Comparison of ENCODE assay signal across 8 cellular contexts in the genomic region with DNA sequence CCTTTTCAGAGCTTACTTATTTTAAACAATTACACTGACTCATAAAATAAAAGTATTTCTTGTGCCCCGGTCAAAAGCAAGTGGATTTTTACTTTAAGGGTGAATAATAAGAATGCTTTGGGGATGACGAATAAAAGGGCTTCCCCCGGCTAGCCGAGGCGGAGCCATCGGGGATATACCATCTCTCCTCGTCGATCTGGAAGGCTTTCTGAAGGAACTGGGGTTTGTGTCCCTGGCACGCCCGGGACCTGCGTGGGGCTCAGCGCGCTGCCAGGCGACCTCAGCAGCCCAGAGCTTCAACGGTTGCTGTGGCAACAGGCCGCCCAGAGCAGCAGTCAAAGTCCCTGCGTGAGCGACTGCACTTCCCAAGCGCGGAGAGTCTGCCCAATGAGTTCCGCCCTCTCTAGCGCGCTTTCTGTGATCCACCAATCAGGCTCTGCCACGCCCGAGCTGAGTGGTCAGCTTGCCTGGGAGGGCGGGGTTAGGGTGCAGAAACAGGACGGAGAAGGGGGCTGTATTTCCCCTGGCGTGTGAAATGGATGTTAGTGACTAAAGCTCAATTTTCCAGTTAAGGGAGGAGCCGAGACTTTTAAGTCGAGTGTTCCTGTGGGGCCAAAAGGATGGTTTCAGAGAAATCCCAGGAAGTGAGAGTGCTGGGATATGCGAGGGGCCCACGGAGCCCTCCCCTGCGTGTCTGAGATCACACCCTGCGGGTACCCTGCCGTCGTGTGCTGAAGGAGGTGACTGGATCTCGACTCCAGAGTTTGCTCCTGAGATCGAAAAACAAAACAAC. TPM values are rescaled to one million over a fixed set of nuclear protein-coding genes. Genes with fewer than 3 reads are reported as not detected.
A peak's percentile ranks its signal among the peaks of the same experiment; 100 is the strongest.
DNase-seq lines count a peak whose midpoint lies in the region; ATAC-seq and TF ChIP-seq lines count a peak whose summit lies in the region.

No MANE protein-coding gene starts in this region.

- H3K4me3 ChIP-seq in endodermal cell (ENCODE audit: low read length) = peak overlapping the region; percentile 93
- H3K4me3 ChIP-seq in mesendoderm (ENCODE audit: low read length) = peak overlapping the region; percentile 68

- peak overlapping the region; percentile 21 for H4K5ac ChIP-seq in mesendoderm (ENCODE audit: low read length)

- H2AK5ac ChIP-seq in mesendoderm (ENCODE audit: low read length) = no peak overlapping the region

- no peak overlapping the region for H2BK120ac ChIP-seq in mesendoderm (ENCODE audit: low read depth, low read length)

- peak overlapping the region; percentile 94 for H3K56ac ChIP-seq in mesendoderm (ENCODE audit: low read length)

- H4K8ac ChIP-seq in mesendoderm (ENCODE audit: low read depth, low read length) = no peak overlapping the region

- peak overlapping the region; percentile 85 for H3K18ac ChIP-seq in mesendoderm (ENCODE audit: low read length)

- H3K36me3 ChIP-seq in endodermal cell (ENCODE audit: control insufficient read depth, insufficient read depth, low read length) = no peaks in the 10 kb centered on the region
- H3K36me3 ChIP-seq in mesendoderm (ENCODE audit: control insufficient read depth, insufficient read depth, low read length) = no peaks in the 10 kb centered on the region

- no peaks in the 10 kb centered on the region for H3K9me3 Mint-ChIP-seq in endodermal cell

- peaks cover 14% of the 10 kb centered on the region for H3K27me3 Mint-ChIP-seq in endodermal cell (ENCODE audit: insufficient read depth)

- 1 to 2% methylated on average over 23 to 38 of the region's 38 CpGs for WGBS in endodermal cell (ENCODE audit: insufficient coverage in 1 of 2, insufficient read length in 1 of 2), 2 experiments
- no CpG with 5 or more reads among the region's 38 CpGs for WGBS in mesendoderm (ENCODE audit: extremely low coverage, insufficient coverage, low lambda C conversion rate)

- no peaks in the 10 kb centered on the region for H3K79me2 ChIP-seq in mesendoderm (ENCODE audit: control insufficient read depth, insufficient read depth, low read length)

- peak overlapping the region; percentile 92 for H3K4me2 ChIP-seq in mesendoderm (ENCODE audit: low read length)

- no peaks in the 10 kb centered on the region for H3K36me3 Mint-ChIP-seq in endodermal cell (ENCODE audit: low read depth)

- peak overlapping the region; percentile 69 for H2BK5ac ChIP-seq in mesendoderm (ENCODE audit: low read length)

- peaks cover 10% of the 10 kb centered on the region for H3K4me1 Mint-ChIP-seq in endodermal cell

- H2BK15ac ChIP-seq in mesendoderm (replicated peaks; ENCODE audit: low read depth) = no peak overlapping the region

- TF ChIP-seq CTCF in endodermal cell (conservative IDR thresholded peaks at IDR 0.05) = no peak

- H3K9me3 ChIP-seq in endodermal cell (ENCODE audit: control insufficient read depth, low read length) = no peaks in the 10 kb centered on the region

- peak; percentile 97 for ATAC-seq in GM21360 (IDR thresholded peaks at IDR 0.05; ENCODE audit: unreplicated experiment)

- DNase-seq in COLO668 (lab: John Stamatoyannopoulos, UW; ENCODE audit: unreplicated experiment) (peak; percentile 96), HT-29 (ENCODE audit: low spot score) (peak; percentile 96), endodermal cell (peak; percentile 99), mesendoderm (peak; percentile 98)
- DNase-seq in NK-92 treated with Interleukin-12 subunit alpha and Interleukin-12 subunit beta, amount 100 ng/mL, for 24 hours (lab: John Stamatoyannopoulos, UW) = peak; percentile 95
- DNase-seq in activated CD8-positive, alpha-beta memory T cell treated with anti-CD3 and anti-CD28 coated beads, Interleukin-2, amount 50 U/mL, for 1 hour (ENCODE audit: extremely low read depth) = peak; percentile 82
- DNase-seq in stimulated activated CD8-positive, alpha-beta memory T cell treated with anti-CD3 and anti-CD28 coated beads, Interleukin-12 subunit alpha, Interleukin-12 subunit beta, amount 100 ng/mL, for 4 hours (ENCODE audit: low read depth) = peak; percentile 90

- H3K4me1 ChIP-seq in endodermal cell (ENCODE audit: control insufficient read depth, insufficient read depth, low read length) (no peaks in the 10 kb centered on the region), mesendoderm (ENCODE audit: control insufficient read depth, low read depth, low read length) (peaks cover 2% of the 10 kb centered on the region)

- H3K27ac ChIP-seq in endodermal cell (ENCODE audit: low read depth, low read length) (peak overlapping the region; percentile 87), mesendoderm (ENCODE audit: low read depth, low read length) (peak overlapping the region; percentile 16)

- peak overlapping the region; percentile 97 for H3K27ac Mint-ChIP-seq in endodermal cell

- H3K4ac ChIP-seq in mesendoderm (ENCODE audit: low read depth, low read length) = peak overlapping the region; percentile 63

- peaks cover 21% of the 10 kb centered on the region for H3K27me3 ChIP-seq in endodermal cell (ENCODE audit: control insufficient read depth, insufficient read depth, low read length, poor library complexity, severe bottlenecking)
- H3K27me3 ChIP-seq in mesendoderm (ENCODE audit: insufficient read depth, low read length, poor library complexity) = no peaks in the 10 kb centered on the region

- H3K9ac ChIP-seq in endodermal cell (ENCODE audit: extremely low read depth, low read length, poor library complexity, severe bottlenecking) (peak overlapping the region; percentile 90), mesendoderm (ENCODE audit: low read length) (peak overlapping the region; percentile 91)

- H3K79me1 ChIP-seq in mesendoderm (ENCODE audit: low read length) = no peaks in the 10 kb centered on the region

- peak overlapping the region; percentile 74 for H3K4me3 Mint-ChIP-seq in endodermal cell

- H3K23ac ChIP-seq in mesendoderm (ENCODE audit: low read length) = no peak overlapping the region

RNA-seq across cellular contexts. Expression of a gene that starts 33.0 kb away (rescaled TPM):
- 44.4 and 47.5 TPM in 2 replicates for total RNA-seq in HT-29 (2014; rRNA removed; shearing (Covaris generic))
- total RNA-seq in endodermal cell = 100 to 1,000 TPM; 113 to 147 TPM
- 133 TPM for polyA plus RNA-seq in endodermal cell (2013, experiment 1 of 2)
- polyA plus RNA-seq in endodermal cell (2013, experiment 2 of 2) = 123 TPM
- 174 TPM for polyA plus RNA-seq in mesendoderm (2013, experiment 1 of 2)
- polyA plus RNA-seq in mesendoderm (2013, experiment 2 of 2) = 169 TPM

RNA-seq across cellular contexts. Expression of a gene that starts 54.3 kb away (rescaled TPM):
- total RNA-seq in HT-29 (2014; rRNA removed; shearing (Covaris generic)) = not detected in 2 replicates
- total RNA-seq in endodermal cell = not detected
- polyA plus RNA-seq in endodermal cell (2013, experiment 1 of 2) = not detected
- polyA plus RNA-seq in endodermal cell (2013, experiment 2 of 2) = not detected
- 0.04 TPM for polyA plus RNA-seq in mesendoderm (2013, experiment 1 of 2)
- polyA plus RNA-seq in mesendoderm (2013, experiment 2 of 2) = 0.03 TPM

Comparison
In these comparisons a context has a peak if more than half of its experiments do, and no peak if none do; other contexts are left out.
1. Peak in every context shown above with its lines: DNase-seq, ATAC-seq, H3K4me3 ChIP-seq and H3K27ac ChIP-seq.